15 cellular contexts compared by ENCODE assay signal in the genomic region with DNA sequence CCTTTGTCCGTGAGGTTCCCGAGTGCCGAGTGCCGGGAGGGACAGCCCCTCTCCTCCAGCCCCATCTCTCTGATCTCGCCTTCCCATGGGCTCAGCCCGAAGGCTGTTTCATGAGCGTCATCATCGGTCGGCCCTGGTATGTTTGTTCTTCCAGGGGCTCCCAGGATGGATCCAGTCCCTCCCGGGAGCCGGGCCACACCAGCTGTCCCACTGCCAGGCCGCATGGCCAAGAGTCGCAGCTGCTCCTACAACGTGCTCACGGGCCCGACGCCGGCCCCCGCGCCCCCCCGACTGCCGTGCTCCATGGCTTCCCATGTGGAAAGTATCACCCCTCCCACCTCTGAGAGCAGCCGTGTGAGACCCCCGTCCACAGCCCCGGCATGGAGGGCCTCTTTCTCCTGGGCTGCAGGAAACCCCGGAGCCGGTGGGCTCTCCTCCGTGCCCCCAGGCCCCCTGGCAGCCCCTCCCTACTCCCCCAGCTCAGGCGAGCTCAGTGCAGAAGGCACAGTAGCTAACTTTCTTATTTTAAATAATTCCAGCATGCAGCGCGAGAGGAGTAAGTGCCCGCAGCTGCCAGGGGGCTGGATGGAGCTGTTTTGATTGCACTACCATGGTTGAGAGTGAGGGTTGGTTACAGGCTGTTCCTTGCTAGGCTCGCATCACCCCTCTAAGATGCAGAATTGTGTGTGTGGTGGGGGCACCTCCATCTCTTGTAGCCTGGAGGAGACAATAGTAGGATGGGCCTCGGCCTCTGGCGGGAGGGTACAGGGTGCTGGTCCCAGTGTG. TPM values are rescaled to one million over a fixed set of nuclear protein-coding genes. Genes with fewer than 3 reads are reported as not detected.
DNase-seq lines count a peak whose midpoint lies in the region; ATAC-seq and TF ChIP-seq lines count a peak whose summit lies in the region.
"Had no signal": no experiment of that assay in that cellular context is flagged by ENCODE, and none has a peak within 500 bp of the region (broad histone marks: within the 10 kb centered on the region; RNA-seq: fewer than 3 reads in every experiment).

No MANE protein-coding gene starts in this region.

- no peaks in the 10 kb centered on the region for H3K27me3 ChIP-seq in sigmoid colon
- H3K27me3 ChIP-seq: cardiac muscle cell had no signal

- ATAC-seq in WTC11 = peak; percentile 19
- no peak for ATAC-seq in GM19463 (IDR thresholded peaks at IDR 0.05; ENCODE audit: unreplicated experiment)
- ATAC-seq in HG03432 (IDR thresholded peaks at IDR 0.05; ENCODE audit: unreplicated experiment) = no peak
- ATAC-seq: natural killer cell had no signal

- peaks cover 42% of the 10 kb centered on the region for H3K27me3 Mint-ChIP-seq in WTC11 (ENCODE audit: low read depth)
- H3K27me3 Mint-ChIP-seq: activated B cell treated with CpG ODN at 0.5 μM for 24 hours had no signal

- TF ChIP-seq EP300 in sigmoid colon (IDR thresholded peaks at IDR 0.05) = no peak

- no peaks in the 10 kb centered on the region for H3K36me3 Mint-ChIP-seq in WTC11
- H3K36me3 Mint-ChIP-seq: immature natural killer cell, natural killer cell had no signal

- no peak overlapping the region for H3K27ac Mint-ChIP-seq in WTC11
- H3K27ac Mint-ChIP-seq: activated B cell treated with CpG ODN at 0.5 μM for 24 hours had no signal

- H3K4me1 ChIP-seq in HEK293 (ENCODE audit: control insufficient read depth, insufficient read depth, low read length) = no peaks in the 10 kb centered on the region
- peaks cover 0 to 80% (median 76%) of the 10 kb centered on the region in 4 donors for H3K4me1 ChIP-seq in sigmoid colon

- TF ChIP-seq POLR2A in sigmoid colon (IDR thresholded peaks at IDR 0.05) = no peak

- CTCF ChIA-PET in HEK293 (lab: Yijun Ruan, JAX) (no interaction called here), WTC11 (lab: Charles Lee) (interaction anchor here (0.7 to 1.8 kb wide), 5 partner anchors 10 to 170 kb away, joined by 3 to 4 read pairs (median 4); no protein-coding TSS in a partner anchor)

- no peak for DNase-seq in WTC11 (ENCODE audit: low spot score)
- DNase-seq in hypothalamus (lab: John Stamatoyannopoulos, UW) = peak in 31 of 51 donors; percentile 7 to 70 (median 35)
- peak; percentile 91 for DNase-seq in sigmoid colon
- no peak for DNase-seq in UCSD-AML1 (lab: John Stamatoyannopoulos, UW; ENCODE audit: unreplicated experiment)
- no peak for DNase-seq in NCI-H146 (lab: John Stamatoyannopoulos, UW)
- DNase-seq: activated B cell treated with CpG ODN at 0.5 μM for 24 hours, immature natural killer cell, natural killer cell, NCI-H2227 treated with DMSO at 0.1 percent for 48 hours, SIG-M5 had no signal

- peaks cover 69% of the 10 kb centered on the region for H3K4me1 Mint-ChIP-seq in WTC11

- H3K27ac ChIP-seq in HEK293 (ENCODE audit: extremely low read depth, low read depth, low read length) (no peak overlapping the region), sigmoid colon (peak overlapping the region in 3 of 4 donors; percentile 55 to 61 (median 61))
- H3K27ac ChIP-seq: epithelial cell of prostate had no signal

- H3K36me3 ChIP-seq in HEK293 (ENCODE audit: control insufficient read depth in 2 of 2, insufficient read depth in 1 of 2, low read length in 2 of 2) (no peaks in the 10 kb centered on the region), sigmoid colon (no peaks in the 10 kb centered on the region)
- H3K36me3 ChIP-seq: cardiac muscle cell had no signal

- TF ChIP-seq CTCF in HEK293 (tag by site-specific recombination; IDR thresholded peaks at IDR 0.05) (no peak), WTC11 (IDR thresholded peaks at IDR 0.05) (no peak), sigmoid colon (IDR thresholded peaks at IDR 0.05) (no peak)

- no peaks in the 10 kb centered on the region for H3K9me3 ChIP-seq in HEK293 (ENCODE audit: control insufficient read depth, insufficient read depth, low read depth, low read length)
- no peaks in the 10 kb centered on the region for H3K9me3 ChIP-seq in sigmoid colon

- H3K4me3 ChIP-seq in HEK293 (ENCODE audit: low read depth, low read length) = no peak overlapping the region
- H3K4me3 ChIP-seq in sigmoid colon = no peak overlapping the region
- H3K4me3 ChIP-seq: cardiac muscle cell had no signal

- WGBS in sigmoid colon, 2 donors = 75 to 81% methylated on average over 35 of the region's 35 CpGs

- POLR2A ChIA-PET in HEK293 (lab: Yijun Ruan, JAX) (no interaction called here), WTC11 (lab: Charles Lee) (no interaction called here)

- intact Hi-C loops in sigmoid colon (cut with DNase I) = no loop called here

- no peaks in the 10 kb centered on the region for H3K9me3 Mint-ChIP-seq in WTC11
- H3K9me3 Mint-ChIP-seq: activated B cell treated with CpG ODN at 0.5 μM for 24 hours, immature natural killer cell, natural killer cell had no signal

- H3K4me3 Mint-ChIP-seq in WTC11 = no peak overlapping the region
- H3K4me3 Mint-ChIP-seq: activated B cell treated with CpG ODN at 0.5 μM for 24 hours, natural killer cell had no signal

TF ChIP-seq in HEK293, 187 proteins besides CTCF, POLR2A, EP300 and RAD21:
- TF ChIP-seq ZNF548 (tag by site-specific recombination; IDR thresholded peaks at IDR 0.05) = no peak
- no peak for TF ChIP-seq ZNF600 (tag by site-specific recombination; IDR thresholded peaks at IDR 0.05)
- TF ChIP-seq ZNF692 (tag by site-specific recombination; IDR thresholded peaks at IDR 0.05) = no peak
- 0 out of 2 replicates have a peak, but pooled peaks have one; percentile 30 for TF ChIP-seq ZNF341 (tag by site-specific recombination; IDR thresholded peaks at IDR 0.05; ENCODE audit: low read depth)
- no peak for TF ChIP-seq ZNF10 (tag by site-specific recombination; IDR thresholded peaks at IDR 0.05)
- TF ChIP-seq IKZF3 (tag by site-specific recombination; IDR thresholded peaks at IDR 0.05) = peak; percentile 13; the same call in 1 of the 2 replicates

TF ChIP-seq in WTC11, 78 proteins besides CTCF, POLR2A, EP300 and RAD21 (continues in another document):
- no peak for TF ChIP-seq GTF2I (CRISPR knock-in tag; conservative IDR thresholded peaks at IDR 0.05)
- TF ChIP-seq OVOL2 (CRISPR knock-in tag; IDR thresholded peaks at IDR 0.05; ENCODE audit: borderline replicate concordance) = no peak
- no peak for TF ChIP-seq ATF6 (CRISPR knock-in tag; IDR thresholded peaks at IDR 0.05)
- no peak for TF ChIP-seq ZNF121 (CRISPR knock-in tag; IDR thresholded peaks at IDR 0.05)
- no peak for TF ChIP-seq TCF7 (CRISPR knock-in tag; IDR thresholded peaks at IDR 0.05; ENCODE audit: low read depth)
- no peak for TF ChIP-seq ESRRA (CRISPR knock-in tag; IDR thresholded peaks at IDR 0.05; ENCODE audit: borderline replicate concordance)
- no peak for TF ChIP-seq ELF4 (CRISPR knock-in tag; IDR thresholded peaks at IDR 0.05; ENCODE audit: low read depth)
- TF ChIP-seq, protein P1, sequence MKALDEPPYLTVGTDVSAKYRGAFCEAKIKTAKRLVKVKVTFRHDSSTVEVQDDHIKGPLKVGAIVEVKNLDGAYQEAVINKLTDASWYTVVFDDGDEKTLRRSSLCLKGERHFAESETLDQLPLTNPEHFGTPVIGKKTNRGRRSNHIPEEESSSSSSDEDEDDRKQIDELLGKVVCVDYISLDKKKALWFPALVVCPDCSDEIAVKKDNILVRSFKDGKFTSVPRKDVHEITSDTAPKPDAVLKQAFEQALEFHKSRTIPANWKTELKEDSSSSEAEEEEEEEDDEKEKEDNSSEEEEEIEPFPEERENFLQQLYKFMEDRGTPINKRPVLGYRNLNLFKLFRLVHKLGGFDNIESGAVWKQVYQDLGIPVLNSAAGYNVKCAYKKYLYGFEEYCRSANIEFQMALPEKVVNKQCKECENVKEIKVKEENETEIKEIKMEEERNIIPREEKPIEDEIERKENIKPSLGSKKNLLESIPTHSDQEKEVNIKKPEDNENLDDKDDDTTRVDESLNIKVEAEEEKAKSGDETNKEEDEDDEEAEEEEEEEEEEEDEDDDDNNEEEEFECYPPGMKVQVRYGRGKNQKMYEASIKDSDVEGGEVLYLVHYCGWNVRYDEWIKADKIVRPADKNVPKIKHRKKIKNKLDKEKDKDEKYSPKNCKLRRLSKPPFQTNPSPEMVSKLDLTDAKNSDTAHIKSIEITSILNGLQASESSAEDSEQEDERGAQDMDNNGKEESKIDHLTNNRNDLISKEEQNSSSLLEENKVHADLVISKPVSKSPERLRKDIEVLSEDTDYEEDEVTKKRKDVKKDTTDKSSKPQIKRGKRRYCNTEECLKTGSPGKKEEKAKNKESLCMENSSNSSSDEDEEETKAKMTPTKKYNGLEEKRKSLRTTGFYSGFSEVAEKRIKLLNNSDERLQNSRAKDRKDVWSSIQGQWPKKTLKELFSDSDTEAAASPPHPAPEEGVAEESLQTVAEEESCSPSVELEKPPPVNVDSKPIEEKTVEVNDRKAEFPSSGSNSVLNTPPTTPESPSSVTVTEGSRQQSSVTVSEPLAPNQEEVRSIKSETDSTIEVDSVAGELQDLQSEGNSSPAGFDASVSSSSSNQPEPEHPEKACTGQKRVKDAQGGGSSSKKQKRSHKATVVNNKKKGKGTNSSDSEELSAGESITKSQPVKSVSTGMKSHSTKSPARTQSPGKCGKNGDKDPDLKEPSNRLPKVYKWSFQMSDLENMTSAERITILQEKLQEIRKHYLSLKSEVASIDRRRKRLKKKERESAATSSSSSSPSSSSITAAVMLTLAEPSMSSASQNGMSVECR (CRISPR knock-in tag; IDR thresholded peaks at IDR 0.05; ENCODE audit: borderline replicate concordance) = no peak
- no peak for TF ChIP-seq CDX4 (CRISPR knock-in tag; IDR thresholded peaks at IDR 0.05; ENCODE audit: borderline replicate concordance)

RNA-seq across cellular contexts. Expression of gene GSE1, which starts 26.6 kb away (rescaled TPM):
- 91.0 to 124 TPM (median 93.8 TPM) in 3 replicates for total RNA-seq in WTC11 (2021)
- 10 to 100 TPM; 30.8 to 76.7 (median 47.3) TPM for total RNA-seq in sigmoid colon
- polyA plus RNA-seq in sigmoid colon = 10 to 100 TPM; 12.0 to 49.5 (median 19.4) TPM

Comparison
In these comparisons a context has a peak if more than half of its experiments do, and no peak if none do; other contexts are left out.
1. DNase-seq: peak in hypothalamus (31 of 51) and sigmoid colon (single experiment); none in WTC11 (single experiment), UCSD-AML1 (single experiment) and NCI-H146 (single experiment).